ENCODE assay signal across 22 cellular contexts in genomic region chr20:19368351-19368750, GRCh38.
"Had no signal": no experiment of that assay in that cellular context is flagged by ENCODE, and none has a peak within 500 bp of the region (broad histone marks: within the 10 kb centered on the region; RNA-seq: fewer than 3 reads in every experiment).

No MANE protein-coding gene starts in this region.

- H3K4me3 ChIP-seq: prostate gland, right atrium auricular region, tibial artery had no signal

- H3K4me1 ChIP-seq: foreskin keratinocyte, prostate gland, right atrium auricular region had no signal

- H3K27ac Mint-ChIP-seq: activated naive CD4-positive, alpha-beta T cell treated with anti-CD3 and anti-CD28 coated beads for 36 hours; activated naive CD8-positive, alpha-beta T cell treated with anti-CD3 and anti-CD28 coated beads, Interleukin-2, amount 10 ng/mL, durations not matched to agents 7 days and 5 days; activated T-cell treated with anti-CD3 and anti-CD28 coated beads, Interleukin-2, amount 50 U/mL, for 24 hours; activated T-helper 2 cell treated with anti-CD3 and anti-CD28 coated beads, Interferon-gamma antibody, Interleukin-2, Interleukin-4, amounts not matched to agents 10 μg/mL and 5 μg/mL and 100 μg/mL, durations not matched to agents 14 hours and 24 hours and 36 hours; memory B cell; naive thymus-derived CD4-positive, alpha-beta T cell; stimulated activated naive CD8-positive, alpha-beta T cell treated with anti-CD3 and anti-CD28 coated beads, Interleukin-15, Interleukin-2, amounts not matched to agents 100 ng/mL and 50 ng/mL, for 24 hours had no signal

- H3K4me1 Mint-ChIP-seq: activated naive CD8-positive, alpha-beta T cell treated with anti-CD3 and anti-CD28 coated beads, Interleukin-2, amount 10 ng/mL, durations not matched to agents 7 days and 5 days; memory B cell; naive thymus-derived CD4-positive, alpha-beta T cell; neural crest cell had no signal

- H3K27me3 ChIP-seq: foreskin keratinocyte, right atrium auricular region, tibial artery had no signal

- H3K36me3 Mint-ChIP-seq: activated naive CD8-positive, alpha-beta T cell treated with anti-CD3 and anti-CD28 coated beads, Interleukin-2, amount 10 ng/mL, durations not matched to agents 7 days and 5 days; memory B cell; naive thymus-derived CD4-positive, alpha-beta T cell had no signal

- H3K27me3 Mint-ChIP-seq: activated naive CD8-positive, alpha-beta T cell treated with anti-CD3 and anti-CD28 coated beads, Interleukin-2, amount 10 ng/mL, durations not matched to agents 7 days and 5 days; activated T-cell treated with anti-CD3 and anti-CD28 coated beads, Interleukin-2, amount 50 U/mL, for 24 hours; memory B cell; stimulated activated naive CD8-positive, alpha-beta T cell treated with anti-CD3 and anti-CD28 coated beads, Interleukin-15, Interleukin-2, amounts not matched to agents 100 ng/mL and 50 ng/mL, for 24 hours had no signal

- H3K27ac ChIP-seq: foreskin keratinocyte, prostate gland, right atrium auricular region, tibial artery had no signal

- H3K9me3 Mint-ChIP-seq: activated naive CD4-positive, alpha-beta T cell treated with anti-CD3 and anti-CD28 coated beads for 36 hours; activated naive CD8-positive, alpha-beta T cell treated with anti-CD3 and anti-CD28 coated beads, Interleukin-2, amount 10 ng/mL, durations not matched to agents 7 days and 5 days; activated T-cell treated with anti-CD3 and anti-CD28 coated beads, Interleukin-2, amount 50 U/mL, for 24 hours; activated T-helper 2 cell treated with anti-CD3 and anti-CD28 coated beads, Interferon-gamma antibody, Interleukin-2, Interleukin-4, amounts not matched to agents 10 μg/mL and 5 μg/mL and 100 μg/mL, durations not matched to agents 14 hours and 24 hours and 36 hours; memory B cell; neural crest cell; stimulated activated naive CD8-positive, alpha-beta T cell treated with anti-CD3 and anti-CD28 coated beads, Interleukin-15, Interleukin-2, amounts not matched to agents 100 ng/mL and 50 ng/mL, for 24 hours had no signal

- DNase-seq: activated CD4-positive, alpha-beta T cell treated with anti-CD3 and anti-CD28 coated beads for 1 hour; activated CD4-positive, alpha-beta T cell treated with anti-CD3 and anti-CD28 coated beads, Interleukin-2, amount 50 U/mL, for 1 hour; activated CD8-positive, alpha-beta memory T cell treated with anti-CD3 and anti-CD28 coated beads for 24 hours; activated CD8-positive, alpha-beta memory T cell treated with anti-CD3 and anti-CD28 coated beads, Interleukin-2, amount 50 U/mL, for 4 hours; activated naive CD4-positive, alpha-beta T cell treated with anti-CD3 and anti-CD28 coated beads for 36 hours; activated naive CD8-positive, alpha-beta T cell treated with anti-CD3 and anti-CD28 coated beads, Interleukin-2, amount 10 ng/mL, durations not matched to agents 7 days and 5 days; activated T-cell treated with anti-CD3 and anti-CD28 coated beads, Interleukin-2, amount 50 U/mL, for 24 hours; amniotic stem cell; dermis blood vessel endothelial cell; effector CD8-positive, alpha-beta T cell; erythroblast; foreskin keratinocyte; naive thymus-derived CD4-positive, alpha-beta T cell; stimulated activated CD4-positive, alpha-beta T cell treated with anti-CD3 and anti-CD28 coated beads, Interleukin-4, amount 100 ng/mL, for 24 hours; T-helper 9 cell; tibial artery had no signal

- H3K4me3 Mint-ChIP-seq: activated naive CD4-positive, alpha-beta T cell treated with anti-CD3 and anti-CD28 coated beads for 36 hours; activated naive CD8-positive, alpha-beta T cell treated with anti-CD3 and anti-CD28 coated beads, Interleukin-2, amount 10 ng/mL, durations not matched to agents 7 days and 5 days; activated T-cell treated with anti-CD3 and anti-CD28 coated beads, Interleukin-2, amount 50 U/mL, for 24 hours; memory B cell; naive thymus-derived CD4-positive, alpha-beta T cell; neural crest cell; stimulated activated naive CD8-positive, alpha-beta T cell treated with anti-CD3 and anti-CD28 coated beads, Interleukin-15, Interleukin-2, amounts not matched to agents 100 ng/mL and 50 ng/mL, for 24 hours had no signal

- H3K36me3 ChIP-seq: prostate gland, right atrium auricular region, tibial artery had no signal

- ATAC-seq: foreskin keratinocyte; naive thymus-derived CD4-positive, alpha-beta T cell had no signal

- H3K9me3 ChIP-seq: prostate gland, right atrium auricular region, tibial artery had no signal
